In the genomic region with DNA sequence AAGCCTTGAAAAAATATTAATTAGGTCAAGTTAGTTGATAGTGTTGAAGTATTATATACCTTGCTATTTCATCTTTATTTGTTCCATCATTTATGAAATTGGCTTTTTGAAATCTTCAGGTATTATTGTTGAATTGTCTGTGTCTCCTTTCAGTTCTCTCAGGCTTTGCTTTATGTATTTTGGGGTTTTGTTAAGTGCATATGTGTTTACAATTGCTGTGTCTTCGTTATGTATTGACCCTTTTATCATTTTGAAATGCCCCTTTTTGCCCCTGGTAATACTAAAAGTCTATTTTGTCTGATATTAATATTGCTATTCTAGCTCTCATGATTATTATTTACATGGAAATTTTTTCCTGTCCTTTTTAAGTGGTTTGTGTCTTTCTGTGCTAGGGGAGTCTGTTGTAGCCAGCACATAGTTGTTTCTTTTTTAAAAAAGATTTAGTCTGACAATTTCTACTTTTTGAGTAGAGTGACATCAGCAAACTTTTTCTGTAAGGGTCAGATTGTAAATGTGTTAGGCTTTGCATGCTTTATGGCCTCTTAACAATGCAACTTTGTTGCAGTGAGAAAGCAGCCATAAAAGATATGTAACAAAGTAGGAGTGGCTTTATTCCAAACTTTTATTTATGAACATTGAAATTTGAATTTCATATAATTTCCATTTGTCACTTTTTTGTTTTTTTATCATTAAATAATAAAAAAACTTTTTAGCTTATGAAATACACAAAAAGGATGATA, we compare ENCODE assay signal across 26 cellular contexts.
"Had no signal": no experiment of that assay in that cellular context is flagged by ENCODE, and none has a peak within 500 bp of the region (broad histone marks: within the 10 kb centered on the region; RNA-seq: fewer than 3 reads in every experiment).

No MANE protein-coding gene starts in this region.

- ATAC-seq: esophagus mucosa; gastroesophageal sphincter; heart left ventricle; left ventricle myocardium superior; lower lobe of right lung; natural killer cell; right lobe of liver; stimulated activated naive CD8-positive, alpha-beta T cell treated with anti-CD3 and anti-CD28 coated beads, Interleukin-15, amount 100 ng/mL, for 72 hours had no signal

- H3K4me3 ChIP-seq: coronary artery, gastroesophageal sphincter, heart left ventricle, lower lobe of right lung, ovary, right lobe of liver, suprapubic skin, vagina had no signal

- H3K27ac ChIP-seq: coronary artery, gastroesophageal sphincter, heart left ventricle, lower lobe of right lung, ovary, right lobe of liver, suprapubic skin, vagina had no signal

- H3K27me3 ChIP-seq: gastroesophageal sphincter, heart left ventricle, ovary, right lobe of liver, suprapubic skin, vagina had no signal

- DNase-seq: dermis blood vessel endothelial cell; effector memory CD4-positive, alpha-beta T cell; foreskin fibroblast; heart left ventricle; hippocampal formation; islet precursor cell; kidney glomerular epithelial cell; left ventricle myocardium superior; lower lobe of right lung; natural killer cell; occipital lobe; ovary; right lobe of liver; small intestine; stimulated activated CD4-positive, alpha-beta T cell treated with anti-CD3 and anti-CD28 coated beads, Interleukin-12 subunit alpha, Interleukin-12 subunit beta, amount 100 ng/mL, for 4 hours; stimulated activated CD4-positive, alpha-beta T cell treated with anti-CD3 and anti-CD28 coated beads, Interleukin-1b, Interleukin-23, amount 100 ng/mL, for 48 hours; stimulated activated CD4-positive, alpha-beta T cell treated with anti-CD3 and anti-CD28 coated beads, Interleukin-4, amount 100 ng/mL, for 1 hour; stimulated activated CD8-positive, alpha-beta memory T cell treated with anti-CD3 and anti-CD28 coated beads, Interleukin-4, amount 100 ng/mL, for 48 hours; stimulated activated naive CD4-positive, alpha-beta T cell; stimulated activated naive CD8-positive, alpha-beta T cell treated with anti-CD3 and anti-CD28 coated beads, Interleukin-15, amount 100 ng/mL, for 72 hours; trophoblast cell had no signal

- H3K9me3 ChIP-seq: lower lobe of right lung, ovary, right lobe of liver, suprapubic skin, vagina had no signal

- H3K36me3 ChIP-seq: gastroesophageal sphincter, heart left ventricle, lower lobe of right lung, ovary, right lobe of liver, suprapubic skin, vagina had no signal
